In genomic region chr9:133252301-133252776, GRCh38 we compare ENCODE assay signal across 1 cellular context.
TF ChIP-seq lines count a peak whose summit lies in the region.

No MANE protein-coding gene starts in this region.

TF ChIP-seq in K562, 482 proteins besides CTCF, POLR2A, EP300 and RAD21 (continued from another document):
- TF ChIP-seq USF2 (CRISPR knock-in tag; IDR thresholded peaks at IDR 0.05) = 0 out of 2 replicates have a peak, but pooled peaks have one; percentile 22
- no peak for TF ChIP-seq MAX (CRISPR knock-in tag; IDR thresholded peaks at IDR 0.05)
- TF ChIP-seq DIDO1 (tag; IDR thresholded peaks at IDR 0.05; ENCODE audit: low read depth) = no peak
